20 cellular contexts compared by ENCODE assay signal in the genomic region with DNA sequence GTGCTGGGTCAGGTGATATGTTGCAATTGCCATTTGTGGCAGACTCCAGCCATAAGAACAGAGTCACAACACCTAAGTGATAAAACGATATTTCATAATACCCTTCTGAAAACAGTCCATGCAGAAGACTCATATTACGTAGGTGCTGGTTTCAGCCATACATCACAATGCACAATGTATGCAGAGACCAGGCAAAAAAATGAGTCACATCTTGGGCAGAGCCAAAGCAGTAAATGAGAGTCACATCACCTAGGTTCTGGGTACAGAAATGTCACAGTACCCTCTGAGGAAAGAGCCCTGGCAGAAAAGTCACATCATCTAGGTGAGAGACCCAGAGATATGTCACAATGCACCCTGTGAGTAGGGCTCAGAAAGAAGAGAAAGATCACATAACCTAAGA.
"Had no signal": no experiment of that assay in that cellular context is flagged by ENCODE, and none has a peak within 500 bp of the region (broad histone marks: within the 10 kb centered on the region; RNA-seq: fewer than 3 reads in every experiment).

No MANE protein-coding gene starts in this region.

- H3K4me3 ChIP-seq: coronary artery, dorsolateral prefrontal cortex, esophagus muscularis mucosa, gastroesophageal sphincter, heart left ventricle, hepatocyte, left lung, lower lobe of right lung, mucosa of descending colon had no signal

- H3K27ac Mint-ChIP-seq: effector memory CD8-positive, alpha-beta T cell; mesothelial cell of epicardium; naive B cell; naive thymus-derived CD8-positive, alpha-beta T cell had no signal

- ATAC-seq: effector memory CD8-positive, alpha-beta T cell; foreskin keratinocyte; gastroesophageal sphincter; heart left ventricle; left cardiac atrium; left lung; left ventricle myocardium superior; lower lobe of right lung; mucosa of descending colon; naive thymus-derived CD8-positive, alpha-beta T cell had no signal

- H3K27ac ChIP-seq: coronary artery, dorsolateral prefrontal cortex, esophagus muscularis mucosa, foreskin keratinocyte, gastroesophageal sphincter, heart left ventricle, hepatocyte, left lung, lower lobe of right lung had no signal

- H3K79me2 ChIP-seq: hepatocyte had no signal

- H3K9me3 ChIP-seq: esophagus muscularis mucosa, gastroesophageal sphincter, lower lobe of right lung had no signal

- DNase-seq: dermis blood vessel endothelial cell; dorsolateral prefrontal cortex; effector CD8-positive, alpha-beta T cell; effector memory CD8-positive, alpha-beta T cell; foreskin keratinocyte; heart left ventricle; hypothalamus; left cardiac atrium; left lung; left ventricle myocardium superior; lower lobe of right lung; mesenchymal stem cell; mucosa of descending colon; naive B cell; naive thymus-derived CD8-positive, alpha-beta T cell had no signal

- H3K27me3 ChIP-seq: dorsolateral prefrontal cortex, esophagus muscularis mucosa, foreskin keratinocyte, gastroesophageal sphincter, heart left ventricle, hepatocyte, left lung had no signal

- H3K4me2 ChIP-seq: hepatocyte had no signal

- H3K4me1 ChIP-seq: esophagus muscularis mucosa, foreskin keratinocyte, gastroesophageal sphincter, left lung, lower lobe of right lung had no signal

- H3K27me3 Mint-ChIP-seq: naive B cell had no signal

- H3K4me3 Mint-ChIP-seq: effector memory CD8-positive, alpha-beta T cell; mesothelial cell of epicardium; naive B cell; naive thymus-derived CD8-positive, alpha-beta T cell had no signal

- H3K36me3 Mint-ChIP-seq: mesothelial cell of epicardium, naive B cell had no signal

- H2AFZ ChIP-seq: hepatocyte had no signal

- H3K4me1 Mint-ChIP-seq: mesothelial cell of epicardium; naive B cell; naive thymus-derived CD8-positive, alpha-beta T cell had no signal

- H3K9me3 Mint-ChIP-seq: effector memory CD8-positive, alpha-beta T cell had no signal

- H3K36me3 ChIP-seq: esophagus muscularis mucosa, gastroesophageal sphincter, heart left ventricle, left lung, lower lobe of right lung had no signal
